In genomic region chr9:133701981-133702797, GRCh38 we compare ENCODE assay signal across 8 cellular contexts. TPM values are rescaled to one million over a fixed set of nuclear protein-coding genes. Genes with fewer than 3 reads are reported as not detected.
DNase-seq lines count a peak whose midpoint lies in the region; ATAC-seq and TF ChIP-seq lines count a peak whose summit lies in the region.

No MANE protein-coding gene starts in this region.

- DNase-seq in SJCRH30 (peak; percentile 52 to 70), iris pigment epithelial cell (ENCODE audit: low read depth) (peak; percentile 35), kidney glomerular epithelial cell (lab: John Stamatoyannopoulos, UW) (no peak), Calu3 (no peak), H4 (ENCODE audit: low spot score) (no peak)
- DNase-seq in activated naive CD4-positive, alpha-beta T cell treated with Interleukin-2 at 50 U/mL for 16 hours: peak; percentile 71
- DNase-seq in stimulated activated CD4-positive, alpha-beta T cell treated with anti-CD3 and anti-CD28 coated beads, TNF-alpha, amount 100 ng/mL, for 1 hour (ENCODE audit: low read depth in 3 of 3, low spot score in 1 of 3): peak; percentile 40 to 55 (median 47)

- H3K36me3 Mint-ChIP-seq in Calu3 (ENCODE audit: insufficient read depth, unreplicated experiment): no peaks in the 10 kb centered on the region

- ATAC-seq in HG03095 (IDR thresholded peaks at IDR 0.05; ENCODE audit: unreplicated experiment): no peak

- peak overlapping the region; percentile 69 for H3K27ac ChIP-seq in SJCRH30

- no peaks in the 10 kb centered on the region for H3K36me3 ChIP-seq in SJCRH30

- intact Hi-C loops in Calu3 (cut with micrococcal nuclease; ENCODE audit: unreplicated experiment): no loop called here

- no peaks in the 10 kb centered on the region for H3K9me3 Mint-ChIP-seq in Calu3 (ENCODE audit: low read depth, unreplicated experiment)

- no peak overlapping the region for H3K4me3 Mint-ChIP-seq in Calu3 (ENCODE audit: low read depth, unreplicated experiment)

- peaks cover 30% of the 10 kb centered on the region for H3K4me1 ChIP-seq in SJCRH30

- H3K27ac Mint-ChIP-seq in Calu3 (ENCODE audit: unreplicated experiment): no peak overlapping the region

- CTCF ChIA-PET in Calu3 (lab: Charles Lee): no interaction called here

- no peaks in the 10 kb centered on the region for H3K4me1 Mint-ChIP-seq in Calu3 (ENCODE audit: low read depth, unreplicated experiment)

- no peak for TF ChIP-seq CTCF in Calu3 (IDR thresholded peaks at IDR 0.05; ENCODE audit: unreplicated experiment)

- no TSS peak for BruUV-seq in Calu3 (replicated peaks; lab: Mats Ljungman, UMichigan)

- no peaks in the 10 kb centered on the region for H3K27me3 ChIP-seq in SJCRH30

- no peaks in the 10 kb centered on the region for H3K9me3 ChIP-seq in SJCRH30 (replicated peaks)

- H3K27me3 Mint-ChIP-seq in Calu3 (ENCODE audit: unreplicated experiment): peaks cover 80% of the 10 kb centered on the region

- H3K4me3 ChIP-seq in SJCRH30: no peak overlapping the region

RNA-seq across cellular contexts. Expression of gene SARDH, which starts 36.0 kb away (rescaled TPM):
- 15.7 and 18.5 TPM in 2 replicates for total RNA-seq in SJCRH30 (2014; rRNA removed; shearing (Covaris generic))
- total RNA-seq in Calu3 (2022): 0.12 TPM in 1 of 2 replicates, not detected in the other
- 0.06 and 0.49 TPM in 2 replicates for total RNA-seq in H4 (2014; rRNA removed; shearing (Covaris generic))

Comparison
In these comparisons a context has a peak if more than half of its experiments do, and no peak if none do; other contexts are left out.
1. DNase-seq: peak in SJCRH30 (2 of 2), activated naive CD4-positive, alpha-beta T cell treated with Interleukin-2 at 50 U/mL for 16 hours (single experiment), iris pigment epithelial cell (single experiment) and stimulated activated CD4-positive, alpha-beta T cell treated with anti-CD3 and anti-CD28 coated beads, TNF-alpha, amount 100 ng/mL, for 1 hour (3 of 3); none in kidney glomerular epithelial cell (single experiment), Calu3 (single experiment) and H4 (single experiment).
2. RNA of gene SARDH, which starts 36.0 kb away (total RNA-seq): 15.7 to 18.5 TPM in SJCRH30; 0.12 TPM in Calu3 and 0.06 to 0.49 TPM in H4; every median in the first group is over 10 times any median in the second.